27 cellular contexts compared by ENCODE assay signal in the genomic region with DNA sequence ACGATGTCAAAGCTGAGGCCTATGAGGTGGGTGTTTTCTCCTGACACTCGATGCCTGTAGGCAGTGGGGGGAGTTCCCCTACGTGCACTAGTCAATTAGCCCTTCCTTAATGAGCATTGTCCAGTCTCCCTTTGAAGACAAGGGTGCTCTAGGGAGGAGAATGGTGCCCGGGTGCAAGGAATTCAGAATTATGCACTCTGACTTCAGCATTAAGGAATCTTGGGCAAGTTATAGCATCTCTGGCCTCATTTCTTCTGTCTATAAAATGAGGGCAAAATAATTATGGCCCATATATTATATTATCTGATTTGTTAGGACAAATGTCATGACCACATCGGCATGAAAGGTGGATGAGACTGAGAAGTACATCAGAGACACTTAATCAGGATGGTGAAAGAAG.
"Had no signal": no experiment of that assay in that cellular context is flagged by ENCODE, and none has a peak within 500 bp of the region (broad histone marks: within the 10 kb centered on the region; RNA-seq: fewer than 3 reads in every experiment).

No MANE protein-coding gene starts in this region.

- H3K36me3 ChIP-seq: cardiac muscle cell, gastrocnemius medialis, neutrophil, pancreas, tibial nerve had no signal

- ATAC-seq: activated CD4-positive, CD25-positive, alpha-beta regulatory T cell treated with anti-CD3 and anti-CD28 coated beads, Interleukin-2, amount 50 U/mL, for 24 hours; activated T-cell treated with anti-CD3 and anti-CD28 coated beads, Interleukin-2, amount 50 U/mL, for 72 hours; gastrocnemius medialis; left ventricle myocardium superior; right cardiac atrium had no signal

- H3K27ac Mint-ChIP-seq: activated CD4-positive, alpha-beta memory T cell treated with anti-CD3 and anti-CD28 coated beads, Interleukin-2, amount 10 ng/mL, durations not matched to agents 7 days and 5 days; activated CD4-positive, alpha-beta T cell treated with anti-CD3 and anti-CD28 coated beads, Interleukin-2, amount 10 ng/mL, durations not matched to agents 24 days and 14 days; activated naive CD4-positive, alpha-beta T cell treated with anti-CD3 and anti-CD28 coated beads for 36 hours; activated naive CD8-positive, alpha-beta T cell treated with anti-CD3 and anti-CD28 coated beads, Interleukin-2, amount 10 ng/mL, durations not matched to agents 7 days and 5 days; activated T-cell treated with anti-CD3 and anti-CD28 coated beads, Interleukin-2, amount 50 U/mL, for 72 hours; memory B cell; nephron; stimulated activated naive CD8-positive, alpha-beta T cell treated with anti-CD3 and anti-CD28 coated beads, Interleukin-15, Interleukin-2, amounts not matched to agents 100 ng/mL and 50 ng/mL, for 24 hours had no signal

- H3K36me3 Mint-ChIP-seq: activated naive CD8-positive, alpha-beta T cell treated with anti-CD3 and anti-CD28 coated beads, Interleukin-2, amount 10 ng/mL, durations not matched to agents 7 days and 5 days; memory B cell had no signal

- H3K27me3 ChIP-seq: cardiac muscle cell, gastrocnemius medialis, pancreas, tibial nerve had no signal

- H3K4me1 Mint-ChIP-seq: activated CD4-positive, alpha-beta memory T cell treated with anti-CD3 and anti-CD28 coated beads, Interleukin-2, amount 10 ng/mL, durations not matched to agents 7 days and 5 days; activated CD4-positive, alpha-beta T cell treated with anti-CD3 and anti-CD28 coated beads, Interleukin-2, amount 10 ng/mL, durations not matched to agents 24 days and 14 days; activated naive CD8-positive, alpha-beta T cell treated with anti-CD3 and anti-CD28 coated beads, Interleukin-2, amount 10 ng/mL, durations not matched to agents 7 days and 5 days; memory B cell had no signal

- H3K4me3 ChIP-seq: cardiac muscle cell, gastrocnemius medialis, pancreas, tibial nerve had no signal

- DNase-seq: activated CD4-positive, alpha-beta memory T cell treated with anti-CD3 and anti-CD28 coated beads, Interleukin-2, amount 10 ng/mL, durations not matched to agents 7 days and 5 days; activated CD4-positive, alpha-beta T cell treated with anti-CD3 and anti-CD28 coated beads, Interleukin-2, amount 10 ng/mL, durations not matched to agents 24 days and 14 days; activated effector memory CD4-positive, alpha-beta T cell treated with Interleukin-2 at 50 U/mL for 16 hours; activated naive CD4-positive, alpha-beta T cell treated with anti-CD3 and anti-CD28 coated beads for 36 hours; activated naive CD8-positive, alpha-beta T cell treated with anti-CD3 and anti-CD28 coated beads, Interleukin-2, amount 10 ng/mL, durations not matched to agents 7 days and 5 days; activated T-cell treated with anti-CD3 and anti-CD28 coated beads, Interleukin-2, amount 50 U/mL, for 72 hours; amniotic stem cell; cortex of kidney; effector CD4-positive, alpha-beta T cell; gastrocnemius medialis; hypothalamus; left ventricle myocardium superior; right cardiac atrium; stimulated activated CD4-positive, alpha-beta T cell treated with anti-CD3 and anti-CD28 coated beads, Interleukin-12 subunit alpha, Interleukin-12 subunit beta, amount 100 ng/mL, for 4 hours; stimulated activated CD4-positive, alpha-beta T cell treated with anti-CD3 and anti-CD28 coated beads, Interleukin-4, amount 100 ng/mL, for 4 hours; substantia nigra had no signal

- FAIRE-seq: endometrium, pancreas, urothelium cell line had no signal

- H3K27ac ChIP-seq: cardiac muscle cell, gastrocnemius medialis, neutrophil, pancreas, tibial nerve, VCaP had no signal

- H3K4me3 Mint-ChIP-seq: activated CD4-positive, alpha-beta memory T cell treated with anti-CD3 and anti-CD28 coated beads, Interleukin-2, amount 10 ng/mL, durations not matched to agents 7 days and 5 days; activated CD4-positive, alpha-beta T cell treated with anti-CD3 and anti-CD28 coated beads, Interleukin-2, amount 10 ng/mL, durations not matched to agents 24 days and 14 days; activated naive CD4-positive, alpha-beta T cell treated with anti-CD3 and anti-CD28 coated beads for 36 hours; activated naive CD8-positive, alpha-beta T cell treated with anti-CD3 and anti-CD28 coated beads, Interleukin-2, amount 10 ng/mL, durations not matched to agents 7 days and 5 days; activated T-cell treated with anti-CD3 and anti-CD28 coated beads, Interleukin-2, amount 50 U/mL, for 72 hours; memory B cell; nephron; stimulated activated naive CD8-positive, alpha-beta T cell treated with anti-CD3 and anti-CD28 coated beads, Interleukin-15, Interleukin-2, amounts not matched to agents 100 ng/mL and 50 ng/mL, for 24 hours had no signal

- H3K4me1 ChIP-seq: gastrocnemius medialis, pancreas, tibial nerve had no signal

- H3K9me3 Mint-ChIP-seq: activated CD4-positive, alpha-beta memory T cell treated with anti-CD3 and anti-CD28 coated beads, Interleukin-2, amount 10 ng/mL, durations not matched to agents 7 days and 5 days; activated CD4-positive, alpha-beta T cell treated with anti-CD3 and anti-CD28 coated beads, Interleukin-2, amount 10 ng/mL, durations not matched to agents 24 days and 14 days; activated naive CD4-positive, alpha-beta T cell treated with anti-CD3 and anti-CD28 coated beads for 36 hours; activated naive CD8-positive, alpha-beta T cell treated with anti-CD3 and anti-CD28 coated beads, Interleukin-2, amount 10 ng/mL, durations not matched to agents 7 days and 5 days; activated T-cell treated with anti-CD3 and anti-CD28 coated beads, Interleukin-2, amount 50 U/mL, for 72 hours; nephron had no signal

- H3K9me3 ChIP-seq: gastrocnemius medialis, neutrophil, pancreas, tibial nerve had no signal
